In genomic region chr5:157613385-157614245, GRCh38 we compare ENCODE assay signal across 15 cellular contexts. TPM values are rescaled to one million over a fixed set of nuclear protein-coding genes. Genes with fewer than 3 reads are reported as not detected.
A peak's percentile ranks its signal among the peaks of the same experiment; 100 is the strongest.
DNase-seq lines count a peak whose midpoint lies in the region; ATAC-seq and TF ChIP-seq lines count a peak whose summit lies in the region.
"Had no signal": no experiment of that assay in that cellular context is flagged by ENCODE, and none has a peak within 500 bp of the region (broad histone marks: within the 10 kb centered on the region; RNA-seq: fewer than 3 reads in every experiment).

No MANE protein-coding gene starts in this region.

- H3K36me3 ChIP-seq in PC-9 (ENCODE audit: low read depth) (0 out of 2 replicates have a peak, but pooled peaks cover 4% of the 10 kb centered on the region), trophoblast cell (ENCODE audit: control insufficient read depth in 1 of 2, insufficient read depth in 2 of 2, low read length in 2 of 2) (no peaks in the 10 kb centered on the region)

- H3K4me1 ChIP-seq in PC-9 (replicated peaks; ENCODE audit: insufficient read depth) (peaks cover 15% of the 10 kb centered on the region), trophoblast cell (ENCODE audit: control insufficient read depth in 1 of 2, insufficient read depth in 2 of 2, low read length in 2 of 2) (peaks cover 22% of the 10 kb centered on the region in 2 experiments)

- no peak overlapping the region for H4K12ac ChIP-seq in trophoblast cell (ENCODE audit: low read depth, low read length)

- peak overlapping the region; percentile 49 for H3K18ac ChIP-seq in trophoblast cell (ENCODE audit: low read length)

- H3K27me3 Mint-ChIP-seq in activated T-cell treated with anti-CD3 and anti-CD28 coated beads, Interleukin-2, amount 50 U/mL, for 24 hours: no peaks in the 10 kb centered on the region
- H3K27me3 Mint-ChIP-seq in activated naive CD8-positive, alpha-beta T cell treated with anti-CD3 and anti-CD28 coated beads, Interleukin-2, amount 10 ng/mL, durations not matched to agents 7 days and 5 days: peaks cover 3% of the 10 kb centered on the region

- H2BK120ac ChIP-seq in trophoblast cell (ENCODE audit: insufficient read depth, low read length, poor library complexity): peak overlapping the region; percentile 78

- H2AFZ ChIP-seq in PC-9: 0 out of 2 replicates have a peak overlapping the region, but pooled peaks have one; percentile 25
- no peak overlapping the region for H2AFZ ChIP-seq in trophoblast cell (ENCODE audit: insufficient read depth, low read length, poor library complexity)

- H3K4me3 ChIP-seq in PC-9 (no peak overlapping the region), trophoblast cell (ENCODE audit: low read depth, low read length) (no peak overlapping the region)
- H3K4me3 ChIP-seq: lung had no signal

- H3K9ac ChIP-seq in trophoblast cell (ENCODE audit: low read length): no peak overlapping the region

- no peaks in the 10 kb centered on the region for H3K36me3 Mint-ChIP-seq in activated T-cell treated with anti-CD3 and anti-CD28 coated beads, Interleukin-2, amount 50 U/mL, for 24 hours (ENCODE audit: low read depth)
- peaks cover 10% of the 10 kb centered on the region for H3K36me3 Mint-ChIP-seq in activated naive CD8-positive, alpha-beta T cell treated with anti-CD3 and anti-CD28 coated beads, Interleukin-2, amount 10 ng/mL, durations not matched to agents 7 days and 5 days

- peak overlapping the region; percentile 76 for H2AK5ac ChIP-seq in trophoblast cell (ENCODE audit: low read length)

- H3K27ac Mint-ChIP-seq in activated T-cell treated with anti-CD3 and anti-CD28 coated beads, Interleukin-2, amount 50 U/mL, for 24 hours: peak overlapping the region; percentile 76
- H3K27ac Mint-ChIP-seq in activated naive CD8-positive, alpha-beta T cell treated with anti-CD3 and anti-CD28 coated beads, Interleukin-2, amount 10 ng/mL, durations not matched to agents 7 days and 5 days: peak overlapping the region; percentile 62

- H2BK12ac ChIP-seq in trophoblast cell (ENCODE audit: low read length): peak overlapping the region; percentile 69

- H3K4me1 Mint-ChIP-seq in activated T-cell treated with anti-CD3 and anti-CD28 coated beads, Interleukin-2, amount 50 U/mL, for 24 hours (ENCODE audit: low read depth): peaks cover 43% of the 10 kb centered on the region
- H3K4me1 Mint-ChIP-seq in activated naive CD8-positive, alpha-beta T cell treated with anti-CD3 and anti-CD28 coated beads, Interleukin-2, amount 10 ng/mL, durations not matched to agents 7 days and 5 days: peaks cover 32% of the 10 kb centered on the region

- H4K91ac ChIP-seq in trophoblast cell (ENCODE audit: low read depth, low read length): peak overlapping the region; percentile 88

- H3K14ac ChIP-seq in trophoblast cell (ENCODE audit: low read length): peak overlapping the region; percentile 85

- peak overlapping the region; percentile 39 for H3K4ac ChIP-seq in trophoblast cell (ENCODE audit: low read depth, low read length)

- peaks cover 28% of the 10 kb centered on the region for H3K79me1 ChIP-seq in trophoblast cell (ENCODE audit: low read length)

- WGBS in trophoblast cell (ENCODE audit: extremely low coverage, insufficient coverage, insufficient read length): no CpG with 5 or more reads among the region's 11 CpGs

- H3K4me3 Mint-ChIP-seq in activated T-cell treated with anti-CD3 and anti-CD28 coated beads, Interleukin-2, amount 50 U/mL, for 24 hours: peak overlapping the region; percentile 52
- H3K4me3 Mint-ChIP-seq in activated naive CD8-positive, alpha-beta T cell treated with anti-CD3 and anti-CD28 coated beads, Interleukin-2, amount 10 ng/mL, durations not matched to agents 7 days and 5 days: peak overlapping the region; percentile 51

- H3F3A ChIP-seq in PC-9 (ENCODE audit: insufficient read depth, low read depth): peaks cover 9% of the 10 kb centered on the region

- no peak overlapping the region for H3K23ac ChIP-seq in trophoblast cell (ENCODE audit: low read length)

- ATAC-seq in activated naive CD8-positive, alpha-beta T cell treated with anti-CD3 and anti-CD28 coated beads, Interleukin-2, amount 10 ng/mL, durations not matched to agents 7 days and 5 days (ENCODE audit: low read depth): peak; percentile 73
- ATAC-seq in HG03432 (IDR thresholded peaks at IDR 0.05; ENCODE audit: unreplicated experiment): no peak

- BruUV-seq in PC-9 (replicated peaks; lab: Mats Ljungman, UMichigan): no TSS peak

- no peaks in the 10 kb centered on the region for H3K9me2 ChIP-seq in PC-9 (ENCODE audit: insufficient read depth)

- H3K79me2 ChIP-seq in PC-9 (ENCODE audit: low read depth) (no peaks in the 10 kb centered on the region), trophoblast cell (ENCODE audit: control insufficient read depth, insufficient read depth, low read length, poor library complexity) (peaks cover 3% of the 10 kb centered on the region)

- peak overlapping the region; percentile 76 for H2BK5ac ChIP-seq in trophoblast cell (ENCODE audit: low read depth, low read length, poor library complexity)

- intact Hi-C loops in PC-9 (cut with micrococcal nuclease; ENCODE audit: unreplicated experiment): no loop called here

- H4K20me1 ChIP-seq in PC-9 (ENCODE audit: insufficient read depth): no peaks in the 10 kb centered on the region

- peak overlapping the region; percentile 90 for H4K8ac ChIP-seq in trophoblast cell (ENCODE audit: low read depth, low read length)

- CTCF ChIA-PET in PC-9 (lab: Charles Lee): no interaction called here

- DNase-seq in activated T-cell treated with anti-CD3 and anti-CD28 coated beads, Interleukin-2, amount 50 U/mL, for 24 hours: no peak
- DNase-seq in activated T-cell treated with anti-CD3 and anti-CD28 coated beads, Interleukin-2, amount 50 U/mL, for 1 hour: no peak
- no peak for DNase-seq in PC-9
- no peak for DNase-seq in activated naive CD8-positive, alpha-beta T cell treated with anti-CD3 and anti-CD28 coated beads, Interleukin-2, amount 10 ng/mL, durations not matched to agents 7 days and 5 days
- peak; percentile 63 to 87 for DNase-seq in trophoblast cell
- DNase-seq in activated gamma-delta T cell treated with Interleukin-2 at 50 U/mL for 16 hours: no peak
- no peak for DNase-seq in activated CD8-positive, alpha-beta memory T cell treated with anti-CD3 and anti-CD28 coated beads for 24 hours
- DNase-seq: GOT3, NCI-H526 treated with DMSO at 0.1 percent for 48 hours, SHP77 had no signal

- no peak overlapping the region for H3K27ac ChIP-seq in PC-9
- H3K27ac ChIP-seq in trophoblast cell (ENCODE audit: low read depth, low read length): peak overlapping the region; percentile 44

- POLR2A ChIA-PET in PC-9 (lab: Charles Lee; ENCODE audit: unreplicated experiment): no interaction called here
- POLR2A ChIA-PET in activated naive CD8-positive, alpha-beta T cell treated with anti-CD3 and anti-CD28 coated beads, Interleukin-2, amount 10 ng/mL, durations not matched to agents 7 days and 5 days (lab: Charles Lee): interaction anchor here (1.2 kb wide), 1 partner anchor 42 kb away, joined by 5 read pairs; no protein-coding TSS in a partner anchor

- H3K4me2 ChIP-seq in PC-9 (no peak overlapping the region), trophoblast cell (ENCODE audit: low read length) (no peak overlapping the region)

- H3K9me3 ChIP-seq in PC-9 (ENCODE audit: insufficient read depth, low read depth) (no peaks in the 10 kb centered on the region; the same call in 1 of the 2 replicates), trophoblast cell (ENCODE audit: insufficient read depth, low read depth, low read length) (no peaks in the 10 kb centered on the region)

- H3K27me3 ChIP-seq in PC-9 (ENCODE audit: insufficient read depth, low read depth) (no peaks in the 10 kb centered on the region), trophoblast cell (ENCODE audit: insufficient read depth, low read length) (no peaks in the 10 kb centered on the region)

- H3K9me3 Mint-ChIP-seq in activated T-cell treated with anti-CD3 and anti-CD28 coated beads, Interleukin-2, amount 50 U/mL, for 24 hours: no peaks in the 10 kb centered on the region
- H3K9me3 Mint-ChIP-seq in activated naive CD8-positive, alpha-beta T cell treated with anti-CD3 and anti-CD28 coated beads, Interleukin-2, amount 10 ng/mL, durations not matched to agents 7 days and 5 days: no peaks in the 10 kb centered on the region

- no peak for TF ChIP-seq CTCF in PC-9 (conservative IDR thresholded peaks at IDR 0.05)

RNA-seq across cellular contexts. Expression of gene ADAM19, which starts 38.0 kb away (rescaled TPM):
- total RNA-seq in PC-9 (2021): 7.6 and 9.3 TPM in 2 replicates
- 10 to 100 TPM; 28.3 to 29.0 TPM for total RNA-seq in activated naive CD8-positive, alpha-beta T cell treated with anti-CD3 and anti-CD28 coated beads, Interleukin-2, amount 10 ng/mL, durations not matched to agents 7 days and 5 days
- 241 and 257 TPM in 2 replicates for polyA plus RNA-seq in trophoblast cell (2013)

RNA-seq across cellular contexts. Expression of gene SOX30, which starts 38.6 kb away (rescaled TPM):
- 0.11 TPM in 1 of 2 replicates, not detected in the other for total RNA-seq in PC-9 (2021)
- under 1 TPM in 1 of 2 experiments, not detected in 1; 0.09 TPM for total RNA-seq in activated naive CD8-positive, alpha-beta T cell treated with anti-CD3 and anti-CD28 coated beads, Interleukin-2, amount 10 ng/mL, durations not matched to agents 7 days and 5 days
- 0.07 and 0.11 TPM in 2 replicates for polyA plus RNA-seq in trophoblast cell (2013)

RNA-seq across cellular contexts. Expression of gene C5orf52, which starts 57.7 kb away (rescaled TPM):
- not detected in 2 replicates for total RNA-seq in PC-9 (2021)
- total RNA-seq in activated naive CD8-positive, alpha-beta T cell treated with anti-CD3 and anti-CD28 coated beads, Interleukin-2, amount 10 ng/mL, durations not matched to agents 7 days and 5 days: not detected
- not detected in 2 replicates for polyA plus RNA-seq in trophoblast cell (2013)
- total RNA-seq: lung, M059J, posterior vena cava had no signal
- polyA plus RNA-seq: AG04450 had no signal

Comparison
In these comparisons a context has a peak if more than half of its experiments do, and no peak if none do; other contexts are left out.
1. DNase-seq: peak in trophoblast cell (2 of 2); none in activated T-cell treated with anti-CD3 and anti-CD28 coated beads, Interleukin-2, amount 50 U/mL, for 24 hours (single experiment), activated T-cell treated with anti-CD3 and anti-CD28 coated beads, Interleukin-2, amount 50 U/mL, for 1 hour (single experiment), PC-9 (0 of 2), activated naive CD8-positive, alpha-beta T cell treated with anti-CD3 and anti-CD28 coated beads, Interleukin-2, amount 10 ng/mL, durations not matched to agents 7 days and 5 days (single experiment), activated gamma-delta T cell treated with Interleukin-2 at 50 U/mL for 16 hours (single experiment) and activated CD8-positive, alpha-beta memory T cell treated with anti-CD3 and anti-CD28 coated beads for 24 hours (single experiment).